In genomic region chr14:22560638-22561365, GRCh38 we compare ENCODE assay signal across 1 cellular context.
TF ChIP-seq lines count a peak whose summit lies in the region.

No MANE protein-coding gene starts in this region.

TF ChIP-seq in HepG2, 621 proteins besides CTCF, POLR2A, EP300 and RAD21 (continued from another document and continues in another):
- TF ChIP-seq KDM5A (IDR thresholded peaks at IDR 0.05; ENCODE audit: borderline replicate concordance, low read length) (no peak), ZNF331 (CRISPR knock-in tag; IDR thresholded peaks at IDR 0.05) (peak; percentile 81; the same call in 1 of the 2 replicates), ZNF44 (CRISPR knock-in tag; IDR thresholded peaks at IDR 0.05) (no peak), CEBPZ (IDR thresholded peaks at IDR 0.05; ENCODE audit: low read length) (no peak), ZNF225 (CRISPR knock-in tag; IDR thresholded peaks at IDR 0.05) (no peak), ADNP (CRISPR knock-in tag; IDR thresholded peaks at IDR 0.05) (no peak), ZSCAN30 (CRISPR knock-in tag; IDR thresholded peaks at IDR 0.05) (no peak), BHLHE40 (IDR thresholded peaks at IDR 0.05; ENCODE audit: low read length) (no peak), PREB (CRISPR knock-in tag; IDR thresholded peaks at IDR 0.05) (no peak), NR1H2 (CRISPR knock-in tag; IDR thresholded peaks at IDR 0.05; ENCODE audit: borderline replicate concordance, low read depth) (no peak), ZNF850 (CRISPR knock-in tag; conservative IDR thresholded peaks at IDR 0.05) (no peak), RBFOX2 (IDR thresholded peaks at IDR 0.05; ENCODE audit: low read depth, low read length) (no peak), ERF (CRISPR knock-in tag; IDR thresholded peaks at IDR 0.05) (no peak), ZNF678 (CRISPR knock-in tag; IDR thresholded peaks at IDR 0.05) (0 out of 2 replicates have a peak, but pooled peaks have one; percentile 52), NFIC (IDR thresholded peaks at IDR 0.05; ENCODE audit: low read length) (0 out of 2 replicates have a peak, but pooled peaks have one; percentile 73), GRHL1 (CRISPR knock-in tag; conservative IDR thresholded peaks at IDR 0.05) (no peak), ZNF773 (CRISPR knock-in tag; IDR thresholded peaks at IDR 0.05; ENCODE audit: borderline replicate concordance) (no peak), NR0B2 (CRISPR knock-in tag; IDR thresholded peaks at IDR 0.05) (no peak), SSRP1 (CRISPR knock-in tag; IDR thresholded peaks at IDR 0.05) (no peak), ZNF652 (CRISPR knock-in tag; IDR thresholded peaks at IDR 0.05; ENCODE audit: borderline replicate concordance, low read depth) (peak; percentile 58; the same call in 1 of the 2 replicates), TCF7L2 (IDR thresholded peaks at IDR 0.05; ENCODE audit: low read depth, low read length) (peak; percentile 47; the same call in 1 of the 2 replicates), CBX5 (CRISPR knock-in tag; IDR thresholded peaks at IDR 0.05; ENCODE audit: borderline replicate concordance) (no peak), ZBTB39 (CRISPR knock-in tag; IDR thresholded peaks at IDR 0.05) (no peak), SP2 (CRISPR knock-in tag; IDR thresholded peaks at IDR 0.05) (no peak), ZFP36L1 (CRISPR knock-in tag; IDR thresholded peaks at IDR 0.05) (no peak), ZSCAN31 (CRISPR knock-in tag; IDR thresholded peaks at IDR 0.05; ENCODE audit: low read depth) (no peak), HBP1 (CRISPR knock-in tag; IDR thresholded peaks at IDR 0.05; ENCODE audit: low read depth) (0 out of 2 replicates have a peak, but pooled peaks have one; percentile 55), PRDM15 (CRISPR knock-in tag; IDR thresholded peaks at IDR 0.05) (no peak), ESRRA (CRISPR knock-in tag; IDR thresholded peaks at IDR 0.05; ENCODE audit: low read depth) (0 out of 2 replicates have a peak, but pooled peaks have one; percentile 39), PBX3 (CRISPR knock-in tag; IDR thresholded peaks at IDR 0.05; ENCODE audit: borderline replicate concordance) (no peak), ZBTB4 (CRISPR knock-in tag; IDR thresholded peaks at IDR 0.05; ENCODE audit: borderline replicate concordance) (no peak), MXD3 (CRISPR knock-in tag; IDR thresholded peaks at IDR 0.05) (peak; percentile 61; the same call in 1 of the 2 replicates), DZIP1 (CRISPR knock-in tag; IDR thresholded peaks at IDR 0.05) (no peak), ZNF564 (CRISPR knock-in tag; IDR thresholded peaks at IDR 0.05) (peak; percentile 67; the same call in 1 of the 2 replicates), MEIS1 (CRISPR knock-in tag; IDR thresholded peaks at IDR 0.05; ENCODE audit: borderline replicate concordance) (0 out of 2 replicates have a peak, but pooled peaks have one; percentile 35)
